Comparison of ENCODE assay signal across 1 cellular context in genomic region chr1:29959356-29959755, GRCh38.
TF ChIP-seq lines count a peak whose summit lies in the region.

No MANE protein-coding gene starts in this region.

TF ChIP-seq in H1, 55 proteins besides CTCF, POLR2A, EP300 and RAD21:
- TF ChIP-seq USF2 (IDR thresholded peaks at IDR 0.05; ENCODE audit: low read length) (no peak), MAFK (IDR thresholded peaks at IDR 0.05; ENCODE audit: low read depth, low read length) (no peak), CHD1 (IDR thresholded peaks at IDR 0.05; ENCODE audit: low read depth, low read length) (no peak), RBBP5 (IDR thresholded peaks at IDR 0.05; ENCODE audit: borderline replicate concordance, low read depth, low read length) (no peak)
